Comparison of ENCODE assay signal across 21 cellular contexts in the genomic region with DNA sequence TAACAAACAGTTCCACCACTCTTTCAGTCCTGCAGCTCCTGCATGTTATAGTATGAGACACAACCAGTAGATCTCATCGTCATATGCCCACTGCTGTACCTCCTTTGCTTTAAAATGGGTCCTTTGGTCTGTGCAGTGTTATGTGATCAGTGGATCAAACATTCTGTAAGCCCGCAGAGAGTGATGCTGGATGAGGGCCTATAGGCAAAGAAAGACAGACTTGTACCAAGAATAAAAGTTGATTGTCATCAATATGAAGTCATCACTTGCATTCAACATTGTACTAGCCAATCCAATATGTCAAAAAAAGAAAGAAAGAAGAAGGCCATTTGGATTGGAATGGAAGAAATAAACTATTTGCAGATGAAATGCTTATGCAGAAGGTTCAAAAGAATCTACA.
"Had no signal": no experiment of that assay in that cellular context is flagged by ENCODE, and none has a peak within 500 bp of the region (broad histone marks: within the 10 kb centered on the region; RNA-seq: fewer than 3 reads in every experiment).

No MANE protein-coding gene starts in this region.

- H3K27ac ChIP-seq: cardiac muscle cell, colonic mucosa, gastroesophageal sphincter, hepatocyte, pancreas, psoas muscle, spleen had no signal

- H3K9me3 Mint-ChIP-seq: nephron; stimulated activated memory B cell treated with anti-CD40 and anti-IgM and Interleukin-4, amounts not matched to agents 10 μg/mL and 1 μg/mL and 100 μg/mL, for 72 hours; stimulated activated naive CD8-positive, alpha-beta T cell treated with anti-CD3 and anti-CD28 coated beads, Interleukin-15, Interleukin-2, amounts not matched to agents 100 ng/mL and 50 ng/mL, for 24 hours had no signal

- DNase-seq: cerebellar nuclear complex; colonic mucosa; dermis blood vessel endothelial cell; effector CD8-positive, alpha-beta T cell; mammary epithelial cell; occipital lobe; pancreas; psoas muscle; spleen; stimulated activated CD4-positive, alpha-beta T cell treated with anti-CD3 and anti-CD28 coated beads, Interleukin-15, amount 100 ng/mL, for 24 hours; stimulated activated CD4-positive, alpha-beta T cell treated with anti-CD3 and anti-CD28 coated beads, Interleukin-1b, Interleukin-23, amount 100 ng/mL, for 48 hours; stimulated activated CD4-positive, alpha-beta T cell treated with anti-CD3 and anti-CD28 coated beads, Interleukin-4, amount 100 ng/mL, for 24 hours; trophoblast cell had no signal

- H3K36me3 Mint-ChIP-seq: stimulated activated memory B cell treated with anti-CD40 and anti-IgM and Interleukin-4, amounts not matched to agents 10 μg/mL and 1 μg/mL and 100 μg/mL, for 72 hours had no signal

- H3K27ac Mint-ChIP-seq: stimulated activated memory B cell treated with anti-CD40 and anti-IgM and Interleukin-4, amounts not matched to agents 10 μg/mL and 1 μg/mL and 100 μg/mL, for 72 hours; stimulated activated naive CD8-positive, alpha-beta T cell treated with anti-CD3 and anti-CD28 coated beads, Interleukin-15, Interleukin-2, amounts not matched to agents 100 ng/mL and 50 ng/mL, for 24 hours had no signal

- ATAC-seq: esophagus mucosa; gastroesophageal sphincter; pancreas; psoas muscle; sciatic nerve; stimulated activated memory B cell treated with anti-CD40 and anti-IgM and Interleukin-4, amounts not matched to agents 10 μg/mL and 1 μg/mL and 100 μg/mL, for 72 hours had no signal

- H3K4me3 Mint-ChIP-seq: nephron; stimulated activated memory B cell treated with anti-CD40 and anti-IgM and Interleukin-4, amounts not matched to agents 10 μg/mL and 1 μg/mL and 100 μg/mL, for 72 hours; stimulated activated naive CD8-positive, alpha-beta T cell treated with anti-CD3 and anti-CD28 coated beads, Interleukin-15, Interleukin-2, amounts not matched to agents 100 ng/mL and 50 ng/mL, for 24 hours had no signal

- H3K9me3 ChIP-seq: colonic mucosa, gastroesophageal sphincter, pancreas, psoas muscle, spleen had no signal

- H3K27me3 ChIP-seq: colonic mucosa, gastroesophageal sphincter, hepatocyte, pancreas, spleen had no signal

- H3K27me3 Mint-ChIP-seq: stimulated activated memory B cell treated with anti-CD40 and anti-IgM and Interleukin-4, amounts not matched to agents 10 μg/mL and 1 μg/mL and 100 μg/mL, for 72 hours; stimulated activated naive CD8-positive, alpha-beta T cell treated with anti-CD3 and anti-CD28 coated beads, Interleukin-15, Interleukin-2, amounts not matched to agents 100 ng/mL and 50 ng/mL, for 24 hours had no signal

- H3K4me1 Mint-ChIP-seq: stimulated activated memory B cell treated with anti-CD40 and anti-IgM and Interleukin-4, amounts not matched to agents 10 μg/mL and 1 μg/mL and 100 μg/mL, for 72 hours had no signal
